1 cellular context compared by ENCODE assay signal in the genomic region with DNA sequence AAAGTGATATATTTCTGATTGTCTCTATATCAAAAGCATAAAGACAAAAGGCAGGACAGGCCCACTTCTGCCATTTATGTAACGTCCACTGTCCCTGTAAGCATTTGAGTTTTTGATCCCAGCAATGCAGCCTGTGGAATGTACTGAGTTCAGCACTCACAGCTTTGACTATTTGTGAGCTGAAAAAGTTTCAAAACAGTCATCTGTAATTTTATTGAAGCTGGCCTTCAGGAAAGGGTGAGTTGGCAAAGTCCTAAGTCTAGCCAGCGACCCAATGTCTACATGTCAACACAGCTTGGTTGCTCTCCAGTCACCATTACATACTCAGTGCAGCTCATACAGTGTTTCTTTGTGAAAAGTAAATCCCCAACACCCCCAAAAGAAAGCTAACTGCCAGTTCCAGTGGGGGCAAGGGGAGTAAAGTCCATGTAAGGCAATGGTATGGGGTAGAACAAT.
TF ChIP-seq lines count a peak whose summit lies in the region.

No MANE protein-coding gene starts in this region.

TF ChIP-seq in HepG2, 621 proteins besides CTCF, POLR2A, EP300 and RAD21 (continued from another document and continues in another):
- TF ChIP-seq, protein P1, sequence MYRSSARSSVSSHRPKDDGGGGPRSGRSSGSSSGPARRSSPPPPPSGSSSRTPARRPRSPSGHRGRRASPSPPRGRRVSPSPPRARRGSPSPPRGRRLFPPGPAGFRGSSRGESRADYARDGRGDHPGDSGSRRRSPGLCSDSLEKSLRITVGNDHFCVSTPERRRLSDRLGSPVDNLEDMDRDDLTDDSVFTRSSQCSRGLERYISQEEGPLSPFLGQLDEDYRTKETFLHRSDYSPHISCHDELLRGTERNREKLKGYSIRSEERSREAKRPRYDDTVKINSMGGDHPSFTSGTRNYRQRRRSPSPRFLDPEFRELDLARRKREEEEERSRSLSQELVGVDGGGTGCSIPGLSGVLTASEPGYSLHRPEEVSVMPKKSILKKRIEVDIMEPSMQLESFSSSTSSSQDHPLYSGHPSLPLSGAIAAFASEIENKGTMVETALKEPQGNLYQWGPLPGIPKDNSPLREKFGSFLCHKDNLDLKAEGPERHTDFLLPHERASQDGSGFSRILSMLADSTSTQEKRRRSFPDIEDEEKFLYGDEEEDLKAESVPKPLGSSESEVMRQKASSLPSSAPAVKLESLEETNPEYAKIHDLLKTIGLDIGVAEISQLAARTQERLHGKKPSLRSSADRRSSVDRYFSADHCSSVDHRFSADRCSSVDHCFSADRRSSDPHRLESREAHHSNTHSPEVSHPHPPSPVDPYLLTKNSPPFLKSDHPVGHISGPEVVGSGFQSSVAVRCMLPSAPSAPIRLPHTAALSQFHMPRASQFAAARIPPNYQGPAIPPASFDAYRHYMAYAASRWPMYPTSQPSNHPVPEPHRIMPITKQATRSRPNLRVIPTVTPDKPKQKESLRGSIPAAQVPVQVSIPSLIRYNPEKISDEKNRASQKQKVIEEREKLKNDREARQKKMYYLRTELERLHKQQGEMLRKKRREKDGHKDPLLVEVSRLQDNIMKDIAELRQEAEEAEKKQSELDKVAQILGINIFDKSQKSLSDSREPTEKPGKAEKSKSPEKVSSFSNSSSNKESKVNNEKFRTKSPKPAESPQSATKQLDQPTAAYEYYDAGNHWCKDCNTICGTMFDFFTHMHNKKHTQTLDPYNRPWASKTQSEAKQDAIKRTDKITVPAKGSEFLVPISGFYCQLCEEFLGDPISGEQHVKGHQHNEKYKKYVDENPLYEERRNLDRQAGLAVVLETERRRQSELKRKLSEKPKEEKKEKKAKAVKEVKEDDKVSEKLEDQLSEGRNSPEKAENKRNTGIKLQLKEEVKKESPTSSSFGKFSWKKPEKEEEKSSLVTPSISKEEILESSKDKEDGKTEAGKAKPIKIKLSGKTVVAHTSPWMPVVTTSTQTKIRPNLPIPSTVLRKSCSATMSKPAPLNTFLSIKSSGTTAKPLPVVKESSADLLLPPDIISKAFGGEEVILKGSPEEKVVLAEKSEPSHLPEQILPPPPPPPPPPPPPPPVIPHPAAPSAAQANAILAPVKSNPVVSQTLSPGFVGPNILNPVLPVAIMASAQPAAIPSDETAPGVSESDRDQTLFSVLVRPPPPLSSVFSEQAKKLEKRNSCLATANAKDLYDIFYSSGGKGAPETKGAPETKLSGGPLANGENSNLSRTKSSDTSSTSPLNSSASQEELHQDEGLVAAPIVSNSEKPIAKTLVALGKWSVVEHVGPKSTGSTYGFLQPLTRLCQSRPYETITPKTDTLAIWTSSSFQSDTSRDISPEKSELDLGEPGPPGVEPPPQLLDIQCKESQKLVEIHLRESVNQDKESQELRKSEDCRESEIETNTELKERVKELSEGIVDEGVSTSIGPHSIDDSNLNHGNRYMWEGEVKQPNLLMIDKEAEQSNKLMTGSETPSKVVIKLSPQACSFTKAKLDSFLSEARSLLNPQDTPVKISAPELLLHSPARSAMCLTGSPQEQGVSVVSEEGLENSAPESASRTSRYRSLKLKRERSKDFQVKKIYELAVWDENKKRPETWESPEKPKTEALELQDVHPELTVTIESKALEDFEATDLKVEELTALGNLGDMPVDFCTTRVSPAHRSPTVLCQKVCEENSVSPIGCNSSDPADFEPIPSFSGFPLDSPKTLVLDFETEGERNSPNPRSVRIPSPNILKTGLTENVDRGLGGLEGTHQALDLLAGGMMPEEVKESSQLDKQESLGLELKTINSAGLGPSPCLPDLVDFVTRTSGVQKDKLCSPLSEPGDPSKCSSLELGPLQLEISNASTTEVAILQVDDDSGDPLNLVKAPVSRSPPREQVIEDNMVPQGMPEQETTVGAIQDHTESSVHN (CRISPR knock-in tag; IDR thresholded peaks at IDR 0.05), result no peak
- no peak for TF ChIP-seq NPAS2 (CRISPR knock-in tag; IDR thresholded peaks at IDR 0.05; ENCODE audit: borderline replicate concordance)
- no peak for TF ChIP-seq RFX3 (CRISPR knock-in tag; IDR thresholded peaks at IDR 0.05)
- no peak for TF ChIP-seq ZNF10 (CRISPR knock-in tag; IDR thresholded peaks at IDR 0.05; ENCODE audit: borderline replicate concordance, low read depth)
- no peak for TF ChIP-seq ZNF207 (IDR thresholded peaks at IDR 0.05; ENCODE audit: borderline replicate concordance)
- no peak for TF ChIP-seq ZFP82 (CRISPR knock-in tag; IDR thresholded peaks at IDR 0.05; ENCODE audit: borderline replicate concordance)
- TF ChIP-seq CENPX (CRISPR knock-in tag; IDR thresholded peaks at IDR 0.05), result no peak
- TF ChIP-seq ZNF724P (CRISPR knock-in tag; IDR thresholded peaks at IDR 0.05; ENCODE audit: borderline replicate concordance), result no peak
- TF ChIP-seq ZNF260 (CRISPR knock-in tag; IDR thresholded peaks at IDR 0.05; ENCODE audit: borderline replicate concordance, low read depth), result no peak
- TF ChIP-seq, protein P2, sequence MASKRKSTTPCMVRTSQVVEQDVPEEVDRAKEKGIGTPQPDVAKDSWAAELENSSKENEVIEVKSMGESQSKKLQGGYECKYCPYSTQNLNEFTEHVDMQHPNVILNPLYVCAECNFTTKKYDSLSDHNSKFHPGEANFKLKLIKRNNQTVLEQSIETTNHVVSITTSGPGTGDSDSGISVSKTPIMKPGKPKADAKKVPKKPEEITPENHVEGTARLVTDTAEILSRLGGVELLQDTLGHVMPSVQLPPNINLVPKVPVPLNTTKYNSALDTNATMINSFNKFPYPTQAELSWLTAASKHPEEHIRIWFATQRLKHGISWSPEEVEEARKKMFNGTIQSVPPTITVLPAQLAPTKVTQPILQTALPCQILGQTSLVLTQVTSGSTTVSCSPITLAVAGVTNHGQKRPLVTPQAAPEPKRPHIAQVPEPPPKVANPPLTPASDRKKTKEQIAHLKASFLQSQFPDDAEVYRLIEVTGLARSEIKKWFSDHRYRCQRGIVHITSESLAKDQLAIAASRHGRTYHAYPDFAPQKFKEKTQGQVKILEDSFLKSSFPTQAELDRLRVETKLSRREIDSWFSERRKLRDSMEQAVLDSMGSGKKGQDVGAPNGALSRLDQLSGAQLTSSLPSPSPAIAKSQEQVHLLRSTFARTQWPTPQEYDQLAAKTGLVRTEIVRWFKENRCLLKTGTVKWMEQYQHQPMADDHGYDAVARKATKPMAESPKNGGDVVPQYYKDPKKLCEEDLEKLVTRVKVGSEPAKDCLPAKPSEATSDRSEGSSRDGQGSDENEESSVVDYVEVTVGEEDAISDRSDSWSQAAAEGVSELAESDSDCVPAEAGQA (IDR thresholded peaks at IDR 0.05; ENCODE audit: low read depth), result no peak
- TF ChIP-seq, protein P2 (CRISPR knock-in tag; IDR thresholded peaks at IDR 0.05; ENCODE audit: borderline replicate concordance), result no peak
- TF ChIP-seq ZNF337 (CRISPR knock-in tag; IDR thresholded peaks at IDR 0.05; ENCODE audit: borderline replicate concordance, low read depth), result peak; percentile 39; the same call in 1 of the 2 replicates
- TF ChIP-seq SNAPC2 (CRISPR knock-in tag; IDR thresholded peaks at IDR 0.05), result no peak
- TF ChIP-seq, protein P3, sequence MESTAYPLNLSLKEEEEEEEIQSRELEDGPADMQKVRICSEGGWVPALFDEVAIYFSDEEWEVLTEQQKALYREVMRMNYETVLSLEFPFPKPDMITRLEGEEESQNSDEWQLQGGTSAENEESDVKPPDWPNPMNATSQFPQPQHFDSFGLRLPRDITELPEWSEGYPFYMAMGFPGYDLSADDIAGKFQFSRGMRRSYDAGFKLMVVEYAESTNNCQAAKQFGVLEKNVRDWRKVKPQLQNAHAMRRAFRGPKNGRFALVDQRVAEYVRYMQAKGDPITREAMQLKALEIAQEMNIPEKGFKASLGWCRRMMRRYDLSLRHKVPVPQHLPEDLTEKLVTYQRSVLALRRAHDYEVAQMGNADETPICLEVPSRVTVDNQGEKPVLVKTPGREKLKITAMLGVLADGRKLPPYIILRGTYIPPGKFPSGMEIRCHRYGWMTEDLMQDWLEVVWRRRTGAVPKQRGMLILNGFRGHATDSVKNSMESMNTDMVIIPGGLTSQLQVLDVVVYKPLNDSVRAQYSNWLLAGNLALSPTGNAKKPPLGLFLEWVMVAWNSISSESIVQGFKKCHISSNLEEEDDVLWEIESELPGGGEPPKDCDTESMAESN (CRISPR knock-in tag; conservative IDR thresholded peaks at IDR 0.05), result no peak
- TF ChIP-seq, protein P4, sequence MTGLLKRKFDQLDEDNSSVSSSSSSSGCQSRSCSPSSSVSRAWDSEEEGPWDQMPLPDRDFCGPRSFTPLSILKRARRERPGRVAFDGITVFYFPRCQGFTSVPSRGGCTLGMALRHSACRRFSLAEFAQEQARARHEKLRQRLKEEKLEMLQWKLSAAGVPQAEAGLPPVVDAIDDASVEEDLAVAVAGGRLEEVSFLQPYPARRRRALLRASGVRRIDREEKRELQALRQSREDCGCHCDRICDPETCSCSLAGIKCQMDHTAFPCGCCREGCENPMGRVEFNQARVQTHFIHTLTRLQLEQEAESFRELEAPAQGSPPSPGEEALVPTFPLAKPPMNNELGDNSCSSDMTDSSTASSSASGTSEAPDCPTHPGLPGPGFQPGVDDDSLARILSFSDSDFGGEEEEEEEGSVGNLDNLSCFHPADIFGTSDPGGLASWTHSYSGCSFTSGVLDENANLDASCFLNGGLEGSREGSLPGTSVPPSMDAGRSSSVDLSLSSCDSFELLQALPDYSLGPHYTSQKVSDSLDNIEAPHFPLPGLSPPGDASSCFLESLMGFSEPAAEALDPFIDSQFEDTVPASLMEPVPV (CRISPR knock-in tag; IDR thresholded peaks at IDR 0.05), result no peak
- no peak for TF ChIP-seq ZNF224 (CRISPR knock-in tag; IDR thresholded peaks at IDR 0.05)
- no peak for TF ChIP-seq PRMT3 (CRISPR knock-in tag; IDR thresholded peaks at IDR 0.05; ENCODE audit: borderline replicate concordance, low read depth)
- no peak for TF ChIP-seq CEBPZ (IDR thresholded peaks at IDR 0.05; ENCODE audit: low read length)
- no peak for TF ChIP-seq ZNF891 (CRISPR knock-in tag; IDR thresholded peaks at IDR 0.05)
- TF ChIP-seq ZNF549 (CRISPR knock-in tag; IDR thresholded peaks at IDR 0.05), result no peak
- TF ChIP-seq HNRNPUL1 (IDR thresholded peaks at IDR 0.05; ENCODE audit: low read depth, low read length), result no peak
- no peak for TF ChIP-seq POLR2AphosphoS5 (IDR thresholded peaks at IDR 0.05; ENCODE audit: low read depth, low read length)
- TF ChIP-seq, protein P5, sequence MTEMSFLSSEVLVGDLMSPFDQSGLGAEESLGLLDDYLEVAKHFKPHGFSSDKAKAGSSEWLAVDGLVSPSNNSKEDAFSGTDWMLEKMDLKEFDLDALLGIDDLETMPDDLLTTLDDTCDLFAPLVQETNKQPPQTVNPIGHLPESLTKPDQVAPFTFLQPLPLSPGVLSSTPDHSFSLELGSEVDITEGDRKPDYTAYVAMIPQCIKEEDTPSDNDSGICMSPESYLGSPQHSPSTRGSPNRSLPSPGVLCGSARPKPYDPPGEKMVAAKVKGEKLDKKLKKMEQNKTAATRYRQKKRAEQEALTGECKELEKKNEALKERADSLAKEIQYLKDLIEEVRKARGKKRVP (CRISPR knock-in tag; IDR thresholded peaks at IDR 0.05), result no peak
- no peak for TF ChIP-seq ZNF550 (CRISPR knock-in tag; IDR thresholded peaks at IDR 0.05; ENCODE audit: borderline replicate concordance)
- TF ChIP-seq FOXP1 (IDR thresholded peaks at IDR 0.05), result no peak
- TF ChIP-seq FOXP1 (CRISPR knock-in tag; IDR thresholded peaks at IDR 0.05), result peak; percentile 63
- no peak for TF ChIP-seq GPN1 (CRISPR knock-in tag; IDR thresholded peaks at IDR 0.05; ENCODE audit: borderline replicate concordance)
- no peak for TF ChIP-seq TSC22D2 (CRISPR knock-in tag; IDR thresholded peaks at IDR 0.05; ENCODE audit: borderline replicate concordance)
- no peak for TF ChIP-seq RNF2 (conservative IDR thresholded peaks at IDR 0.05; ENCODE audit: low read depth)
- TF ChIP-seq, protein P6, sequence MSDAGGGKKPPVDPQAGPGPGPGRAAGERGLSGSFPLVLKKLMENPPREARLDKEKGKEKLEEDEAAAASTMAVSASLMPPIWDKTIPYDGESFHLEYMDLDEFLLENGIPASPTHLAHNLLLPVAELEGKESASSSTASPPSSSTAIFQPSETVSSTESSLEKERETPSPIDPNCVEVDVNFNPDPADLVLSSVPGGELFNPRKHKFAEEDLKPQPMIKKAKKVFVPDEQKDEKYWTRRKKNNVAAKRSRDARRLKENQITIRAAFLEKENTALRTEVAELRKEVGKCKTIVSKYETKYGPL (CRISPR knock-in tag; IDR thresholded peaks at IDR 0.05), result peak; percentile 62; the same call in 1 of the 2 replicates
- no peak for TF ChIP-seq ZNF674 (CRISPR knock-in tag; IDR thresholded peaks at IDR 0.05; ENCODE audit: low read depth)
- TF ChIP-seq ZNF660 (CRISPR knock-in tag; IDR thresholded peaks at IDR 0.05; ENCODE audit: borderline replicate concordance, low read depth), result no peak
- TF ChIP-seq ZNF619 (CRISPR knock-in tag; IDR thresholded peaks at IDR 0.05), result no peak
- no peak for TF ChIP-seq TGIF2 (CRISPR knock-in tag; IDR thresholded peaks at IDR 0.05)
- TF ChIP-seq TARDBP (CRISPR knock-in tag; IDR thresholded peaks at IDR 0.05), result peak; percentile 55
- TF ChIP-seq ETV6 (CRISPR knock-in tag; conservative IDR thresholded peaks at IDR 0.05), result no peak
